18 cellular contexts compared by ENCODE assay signal in the genomic region with DNA sequence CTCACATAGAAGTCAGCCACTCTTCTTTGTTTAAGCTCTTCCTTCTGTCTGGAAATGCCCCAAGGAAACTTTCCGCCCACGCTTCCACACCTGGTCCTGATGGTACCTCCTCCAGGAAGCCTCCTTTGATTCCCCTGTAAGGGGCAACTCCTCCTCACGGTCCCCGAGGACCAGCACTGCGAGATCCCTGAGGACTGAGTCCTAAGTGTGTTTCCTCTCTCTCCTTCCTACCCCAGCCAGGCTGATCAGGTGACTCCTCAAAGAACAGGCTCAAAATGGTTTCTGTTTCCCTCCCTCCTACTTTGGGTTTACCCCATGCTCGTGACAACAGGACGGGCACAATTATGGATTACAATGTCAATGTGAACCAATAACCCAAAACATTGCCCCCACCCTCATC.
DNase-seq lines count a peak whose midpoint lies in the region; ATAC-seq and TF ChIP-seq lines count a peak whose summit lies in the region.
"Had no signal": no experiment of that assay in that cellular context is flagged by ENCODE, and none has a peak within 500 bp of the region (broad histone marks: within the 10 kb centered on the region; RNA-seq: fewer than 3 reads in every experiment).

No MANE protein-coding gene starts in this region.

- H3K27me3 ChIP-seq in left ventricle myocardium inferior (ENCODE audit: low read depth): no peaks in the 10 kb centered on the region
- peaks cover 0 to 23% (median 0%) of the 10 kb centered on the region in 45 donors for H3K27me3 ChIP-seq in dorsolateral prefrontal cortex
- no peaks in the 10 kb centered on the region for H3K27me3 ChIP-seq in hepatocyte

- 83% methylated on average over 7 of the region's 7 CpGs for WGBS in hepatocyte (ENCODE audit: low lambda C conversion rate, missing lambda C conversion rate)

- no peaks in the 10 kb centered on the region for H3K9me3 ChIP-seq in left ventricle myocardium inferior (replicated peaks)
- no peaks in the 10 kb centered on the region for H3K9me3 ChIP-seq in hepatocyte (ENCODE audit: low read depth)

- H3K4me1 ChIP-seq in left ventricle myocardium inferior (peaks cover 47% of the 10 kb centered on the region), hepatocyte (ENCODE audit: insufficient read depth) (peaks cover 20% of the 10 kb centered on the region)

- H4K20me1 ChIP-seq in hepatocyte (ENCODE audit: insufficient read depth, poor library complexity, severe bottlenecking): no peaks in the 10 kb centered on the region

- TF ChIP-seq CTCF in left ventricle myocardium inferior (IDR thresholded peaks at IDR 0.05; ENCODE audit: borderline replicate concordance) (no peak), dorsolateral prefrontal cortex (IDR thresholded peaks at IDR 0.05 in 54 of 56, conservative IDR thresholded peaks at IDR 0.05 in 2 of 56; ENCODE audit: low read depth in 1 of 56, partially characterized antibody in 56 of 56) (no peak), hepatocyte (IDR thresholded peaks at IDR 0.05; ENCODE audit: poor library complexity) (no peak)

- no peak overlapping the region for H3K4me2 ChIP-seq in hepatocyte

- no peaks in the 10 kb centered on the region for H3K79me2 ChIP-seq in hepatocyte

- H3K36me3 ChIP-seq in left ventricle myocardium inferior (no peaks in the 10 kb centered on the region), hepatocyte (replicated peaks; ENCODE audit: insufficient read depth, low read depth) (no peaks in the 10 kb centered on the region)

- no peak for ATAC-seq in left ventricle myocardium superior
- no peak for ATAC-seq in GM19023 (IDR thresholded peaks at IDR 0.05; ENCODE audit: unreplicated experiment)
- ATAC-seq in HG03442 (IDR thresholded peaks at IDR 0.05; ENCODE audit: unreplicated experiment): no peak
- ATAC-seq: stimulated activated naive CD8-positive, alpha-beta T cell treated with anti-CD3 and anti-CD28 coated beads, Interleukin-15, Interleukin-2, amounts not matched to agents 100 U/mL and 50 U/mL, for 24 hours had no signal

- H3K4me3 ChIP-seq in left ventricle myocardium inferior (no peak overlapping the region), dorsolateral prefrontal cortex (peak overlapping the region in 27 of 59 donors; percentile 4 to 41 (median 25)), hepatocyte (no peak overlapping the region)
- H3K4me3 ChIP-seq: coronary artery had no signal

- DNase-seq in left ventricle myocardium inferior (no peak), left ventricle myocardium superior (no peak), dorsolateral prefrontal cortex (no peak), posterior vena cava (ENCODE audit: low spot score) (peak; percentile 29), hepatocyte (ENCODE audit: low spot score) (no peak), HuH-7.5 (ENCODE audit: low spot score) (no peak)
- DNase-seq: activated CD4-positive, alpha-beta T cell treated with anti-CD3 and anti-CD28 coated beads for 1 hour; activated naive CD8-positive, alpha-beta T cell treated with anti-CD3 and anti-CD28 coated beads, Interleukin-2, amount 10 ng/mL, durations not matched to agents 7 days and 5 days; Calu3; foreskin melanocyte; islet precursor cell; MV-4-11; NCI-H2227 treated with DMSO at 0.1 percent for 48 hours; stimulated activated naive CD8-positive, alpha-beta T cell treated with anti-CD3 and anti-CD28 coated beads, Interleukin-15, Interleukin-2, amounts not matched to agents 100 U/mL and 50 U/mL, for 24 hours; T-helper 1 cell had no signal

- H3K27ac ChIP-seq in left ventricle myocardium inferior (replicated peaks) (peak overlapping the region; percentile 45), dorsolateral prefrontal cortex (peak overlapping the region in 50 of 59 donors; percentile 19 to 92 (median 73)), hepatocyte (no peak overlapping the region)

- H2AFZ ChIP-seq in hepatocyte: no peak overlapping the region

- intact Hi-C loops in left ventricle myocardium inferior (cut with micrococcal nuclease) (no loop called here), left ventricle myocardium superior (cut with micrococcal nuclease) (no loop called here), dorsolateral prefrontal cortex (cut with DNase I) (loop anchor here in 1 of 2 donors (1.0 kb wide), 1 partner anchor 77 kb away; no protein-coding TSS in a partner anchor), posterior vena cava (cut with DNase I) (no loop called here)

- no peaks in the 10 kb centered on the region for H3K9me2 ChIP-seq in hepatocyte (replicated peaks; ENCODE audit: insufficient read depth)
